In the genomic region with DNA sequence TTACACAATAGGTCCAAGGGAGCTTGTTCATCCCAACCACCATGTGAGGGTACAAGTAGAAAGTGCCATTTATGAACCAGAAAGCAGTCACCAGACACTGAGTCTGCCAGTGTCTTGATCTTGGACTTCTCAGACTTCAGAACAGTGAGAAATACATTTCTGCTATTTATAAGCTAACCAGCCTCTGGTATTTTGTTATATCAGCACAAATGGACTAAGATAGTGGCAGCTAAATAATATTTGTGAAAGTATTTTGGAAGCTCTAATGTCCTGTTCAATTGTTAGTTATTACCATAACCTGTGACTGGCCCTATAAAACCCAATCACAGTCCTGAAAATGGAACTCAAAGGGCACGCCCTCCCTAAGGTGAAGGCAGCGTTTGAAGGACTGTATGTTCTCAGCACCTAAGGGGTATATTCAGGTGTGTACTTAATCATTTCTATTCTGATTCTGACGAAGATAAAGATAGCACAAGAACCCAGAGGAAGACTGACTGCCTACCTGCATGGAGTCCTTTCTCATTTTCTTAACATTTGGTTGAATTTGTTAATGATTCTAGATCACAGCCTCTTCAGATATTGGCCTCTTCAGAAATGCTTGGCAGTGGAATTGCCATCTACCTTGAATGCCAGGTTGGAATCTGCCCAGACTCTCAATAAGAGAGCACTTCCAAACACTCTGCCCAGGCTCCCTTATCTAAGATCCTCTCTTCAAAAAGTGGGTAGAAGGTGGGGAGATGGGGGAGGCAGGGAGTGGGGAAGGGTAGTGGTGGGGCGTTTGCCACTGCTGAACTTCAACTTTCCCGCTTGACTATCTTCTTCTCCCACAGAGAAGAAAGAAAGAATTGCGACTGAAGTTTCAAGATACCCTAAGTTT, we compare ENCODE assay signal across 16 cellular contexts.
A peak's percentile ranks its signal among the peaks of the same experiment; 100 is the strongest.
DNase-seq lines count a peak whose midpoint lies in the region; ATAC-seq and TF ChIP-seq lines count a peak whose summit lies in the region.
"Had no signal": no experiment of that assay in that cellular context is flagged by ENCODE, and none has a peak within 500 bp of the region (broad histone marks: within the 10 kb centered on the region; RNA-seq: fewer than 3 reads in every experiment).

No MANE protein-coding gene starts in this region.

- peaks cover 5% of the 10 kb centered on the region for H3K36me3 Mint-ChIP-seq in activated naive CD4-positive, alpha-beta T cell treated with anti-CD3 and anti-CD28 coated beads, Interleukin-2, amount 10 ng/mL, durations not matched to agents 7 days and 5 days
- H3K36me3 Mint-ChIP-seq: CD14-positive monocyte; CD4-positive, alpha-beta memory T cell had no signal

- no peak overlapping the region for H3K27ac ChIP-seq in right cardiac atrium (ENCODE audit: low read length)
- H3K27ac ChIP-seq in Karpas-422 (ENCODE audit: low read length): no peak overlapping the region
- H3K27ac ChIP-seq in lower lobe of right lung: no peak overlapping the region
- peak overlapping the region; percentile 48 for H3K27ac ChIP-seq in upper lobe of right lung
- H3K27ac ChIP-seq in colonic mucosa: no peak overlapping the region
- H3K27ac ChIP-seq: 22Rv1, BLaER1 had no signal

- H3K27me3 Mint-ChIP-seq in activated naive CD4-positive, alpha-beta T cell treated with anti-CD3 and anti-CD28 coated beads, Interleukin-2, amount 10 ng/mL, durations not matched to agents 7 days and 5 days: peaks cover 11% of the 10 kb centered on the region

- CTCF ChIA-PET in activated naive CD4-positive, alpha-beta T cell treated with anti-CD3 and anti-CD28 coated beads, Interleukin-2, amount 10 ng/mL, durations not matched to agents 7 days and 5 days (lab: Charles Lee): no interaction called here

- no peak overlapping the region for H3K4me3 ChIP-seq in right cardiac atrium (ENCODE audit: low read length)
- no peak overlapping the region for H3K4me3 ChIP-seq in Karpas-422 (ENCODE audit: low read length)
- no peak overlapping the region for H3K4me3 ChIP-seq in lower lobe of right lung
- no peak overlapping the region for H3K4me3 ChIP-seq in upper lobe of right lung
- H3K4me3 ChIP-seq in colonic mucosa: no peak overlapping the region
- H3K4me3 ChIP-seq: BLaER1, GM23338 had no signal

- H3K4me1 Mint-ChIP-seq in activated naive CD4-positive, alpha-beta T cell treated with anti-CD3 and anti-CD28 coated beads, Interleukin-2, amount 10 ng/mL, durations not matched to agents 7 days and 5 days: peaks cover 31% of the 10 kb centered on the region
- H3K4me1 Mint-ChIP-seq: GM23338 had no signal

- DNase-seq in Right ventricle myocardium superior: no peak
- DNase-seq in right cardiac atrium: no peak
- peak; percentile 27 for DNase-seq in Karpas-422
- DNase-seq in lower lobe of right lung: no peak
- no peak for DNase-seq in upper lobe of right lung
- DNase-seq in colonic mucosa: no peak
- no peak for DNase-seq in activated naive CD4-positive, alpha-beta T cell treated with anti-CD3 and anti-CD28 coated beads, Interleukin-2, amount 10 ng/mL, durations not matched to agents 7 days and 5 days
- DNase-seq: CD4-positive, alpha-beta memory T cell; DMS153; DMS79; GDM1; HCEC 1CT had no signal

- peaks cover 7% of the 10 kb centered on the region for H3K4me1 ChIP-seq in right cardiac atrium (ENCODE audit: control insufficient read depth, insufficient read depth, low read length)
- H3K4me1 ChIP-seq in Karpas-422 (ENCODE audit: low read length): peaks cover under 1% of the 10 kb centered on the region
- peaks cover 30% of the 10 kb centered on the region for H3K4me1 ChIP-seq in lower lobe of right lung
- peaks cover 20% of the 10 kb centered on the region for H3K4me1 ChIP-seq in upper lobe of right lung
- H3K4me1 ChIP-seq in colonic mucosa: no peaks in the 10 kb centered on the region

- no peaks in the 10 kb centered on the region for H4K20me1 ChIP-seq in Karpas-422 (ENCODE audit: insufficient read depth, low read depth, low read length)
- H4K20me1 ChIP-seq: BLaER1 had no signal

- H3K4me2 ChIP-seq in Karpas-422 (ENCODE audit: low read depth, low read length, poor library complexity, severe bottlenecking): no peak overlapping the region
- H3K4me2 ChIP-seq: BLaER1, GM23338 had no signal

- no peak overlapping the region for H3K9ac ChIP-seq in Karpas-422 (ENCODE audit: low read length)
- H3K9ac ChIP-seq in colonic mucosa (ENCODE audit: low read depth in 2 of 2, low read length in 2 of 2): no peak overlapping the region
- H3K9ac ChIP-seq: BLaER1 had no signal

- no peak overlapping the region for H2AFZ ChIP-seq in Karpas-422 (ENCODE audit: low read length)
- H2AFZ ChIP-seq: GM23338 had no signal

- no peaks in the 10 kb centered on the region for H3K9me3 Mint-ChIP-seq in activated naive CD4-positive, alpha-beta T cell treated with anti-CD3 and anti-CD28 coated beads, Interleukin-2, amount 10 ng/mL, durations not matched to agents 7 days and 5 days
- H3K9me3 Mint-ChIP-seq: CD14-positive monocyte, GM23338 had no signal

- no peaks in the 10 kb centered on the region for H3K79me2 ChIP-seq in Karpas-422 (ENCODE audit: low read length)

- no peak overlapping the region for H3K4me3 Mint-ChIP-seq in activated naive CD4-positive, alpha-beta T cell treated with anti-CD3 and anti-CD28 coated beads, Interleukin-2, amount 10 ng/mL, durations not matched to agents 7 days and 5 days
- H3K4me3 Mint-ChIP-seq: CD14-positive monocyte; CD4-positive, alpha-beta memory T cell; GM23338 had no signal

- ATAC-seq in Right ventricle myocardium superior (ENCODE audit: poor library complexity): peak; percentile 38
- no peak for ATAC-seq in right cardiac atrium
- peak; percentile 82 to 83 for ATAC-seq in lower lobe of right lung
- ATAC-seq in upper lobe of right lung: peak; percentile 67
- ATAC-seq: GM23338 had no signal

- H3K36me3 ChIP-seq in Karpas-422 (ENCODE audit: insufficient read depth, low read length) (no peaks in the 10 kb centered on the region), lower lobe of right lung (no peaks in the 10 kb centered on the region), upper lobe of right lung (no peaks in the 10 kb centered on the region), colonic mucosa (no peaks in the 10 kb centered on the region)
- H3K36me3 ChIP-seq: BLaER1 had no signal

- H3K27me3 ChIP-seq in right cardiac atrium (ENCODE audit: control insufficient read depth, insufficient read depth): no peaks in the 10 kb centered on the region
- H3K27me3 ChIP-seq in Karpas-422 (ENCODE audit: low read length): no peaks in the 10 kb centered on the region
- no peaks in the 10 kb centered on the region for H3K27me3 ChIP-seq in lower lobe of right lung (ENCODE audit: low read depth)
- no peaks in the 10 kb centered on the region for H3K27me3 ChIP-seq in upper lobe of right lung
- H3K27me3 ChIP-seq in colonic mucosa: no peaks in the 10 kb centered on the region
- H3K27me3 ChIP-seq: BLaER1 had no signal

- H3K9me3 ChIP-seq in right cardiac atrium (ENCODE audit: control insufficient read depth, low read length) (no peaks in the 10 kb centered on the region), Karpas-422 (ENCODE audit: low read length) (no peaks in the 10 kb centered on the region), lower lobe of right lung (no peaks in the 10 kb centered on the region), upper lobe of right lung (no peaks in the 10 kb centered on the region), colonic mucosa (no peaks in the 10 kb centered on the region)
- H3K9me3 ChIP-seq: BLaER1 had no signal

- no peak for TF ChIP-seq CTCF in lower lobe of right lung (IDR thresholded peaks at IDR 0.05)
- TF ChIP-seq CTCF in upper lobe of right lung (IDR thresholded peaks at IDR 0.05): no peak
- TF ChIP-seq CTCF in colonic mucosa (IDR thresholded peaks at IDR 0.05): no peak

- intact Hi-C loops in Right ventricle myocardium superior (cut with DNase I): no loop called here
- intact Hi-C loops in right cardiac atrium (cut with DNase I): no loop called here
- intact Hi-C loops in lower lobe of right lung (cut with DNase I): no loop called here
- intact Hi-C loops in upper lobe of right lung (cut with DNase I): no loop called here
- intact Hi-C loops in colonic mucosa (cut with DNase I): no loop called here

- 92% methylated on average over 6 of the region's 6 CpGs for WGBS in right cardiac atrium

- no peak overlapping the region for H3K27ac Mint-ChIP-seq in activated naive CD4-positive, alpha-beta T cell treated with anti-CD3 and anti-CD28 coated beads, Interleukin-2, amount 10 ng/mL, durations not matched to agents 7 days and 5 days
- H3K27ac Mint-ChIP-seq: CD14-positive monocyte; CD4-positive, alpha-beta memory T cell; GM23338 had no signal

- H3K9me2 ChIP-seq in Karpas-422 (replicated peaks; ENCODE audit: insufficient read depth, low read length): no peaks in the 10 kb centered on the region

Comparison
In these comparisons a context has a peak if more than half of its experiments do, and no peak if none do; other contexts are left out.
1. ATAC-seq: peak in Right ventricle myocardium superior (single experiment), lower lobe of right lung (2 of 2) and upper lobe of right lung (single experiment); none in right cardiac atrium (0 of 2).